ENCODE assay signal across 9 cellular contexts in the genomic region with DNA sequence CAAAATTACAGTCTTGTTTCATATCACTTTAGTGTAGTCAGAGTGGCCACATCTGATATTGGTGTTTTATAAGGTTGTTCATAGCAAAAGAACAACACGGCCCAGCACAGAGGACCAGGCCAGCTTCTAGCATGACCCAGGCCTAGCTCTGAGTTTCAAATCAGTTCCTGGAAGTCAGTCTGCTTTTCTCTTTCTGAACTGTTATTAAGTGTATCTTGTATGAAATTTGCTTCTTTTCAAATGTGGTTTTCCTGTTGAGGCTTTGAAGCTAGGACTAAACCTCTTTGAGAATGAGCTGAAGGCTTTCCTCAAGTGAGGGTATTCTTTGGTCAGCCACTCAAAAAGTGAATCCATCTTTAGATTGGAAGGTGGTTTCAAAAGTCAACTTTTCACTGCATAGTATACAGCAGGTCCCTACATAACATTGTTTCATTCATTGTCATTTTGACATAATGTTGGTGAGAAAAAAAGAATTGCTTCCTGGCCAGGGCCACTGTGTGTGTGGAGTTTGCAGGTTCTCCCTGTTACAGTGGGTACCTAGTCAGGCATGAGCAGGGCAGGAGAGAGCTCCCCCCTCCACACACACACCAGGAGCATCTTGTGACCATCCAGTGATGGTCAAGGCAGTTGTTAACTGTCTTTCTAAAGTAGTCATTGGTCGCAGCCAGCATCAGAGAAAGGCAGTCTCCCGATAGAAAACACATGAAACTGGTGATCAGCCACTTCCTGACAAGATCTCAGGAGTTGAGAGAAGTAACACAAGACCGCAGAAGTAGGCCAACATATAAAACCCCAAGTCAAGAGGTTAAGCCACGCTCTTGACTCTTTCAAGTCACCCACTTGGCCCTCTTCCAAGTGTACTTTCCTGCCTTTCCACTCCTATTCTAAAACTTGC. TPM values are rescaled to one million over a fixed set of nuclear protein-coding genes. Genes with fewer than 3 reads are reported as not detected.
DNase-seq lines count a peak whose midpoint lies in the region; ATAC-seq, FAIRE-seq and TF ChIP-seq lines count a peak whose summit lies in the region.
"Had no signal": no experiment of that assay in that cellular context is flagged by ENCODE, and none has a peak within 500 bp of the region (broad histone marks: within the 10 kb centered on the region; RNA-seq: fewer than 3 reads in every experiment).

No MANE protein-coding gene starts in this region.

- H2BK120ac ChIP-seq in neuronal stem cell (ENCODE audit: low read depth, low read length), result no peak overlapping the region

- no peak overlapping the region for H3K23ac ChIP-seq in neuronal stem cell (ENCODE audit: low read depth, low read length, poor library complexity)

- no peak overlapping the region for H3K4ac ChIP-seq in neuronal stem cell (ENCODE audit: low read length)

- H2AK5ac ChIP-seq in neuronal stem cell (ENCODE audit: low read depth, low read length), result no peak overlapping the region

- DNase-seq in GM19239 (ENCODE audit: insufficient read length, low spot score) (no peak), neuronal stem cell (ENCODE audit: low spot score) (no peak), chondrocyte (ENCODE audit: low spot score) (no peak), left lobe of liver (ENCODE audit: low spot score) (no peak), NCI-H1092 (lab: John Stamatoyannopoulos, UW) (no peak)
- peak; percentile 60 for DNase-seq in activated CD4-positive, alpha-beta memory T cell treated with anti-CD3 and anti-CD28 coated beads, Interleukin-2, amount 10 ng/mL, durations not matched to agents 7 days and 5 days
- DNase-seq: trophoblast cell had no signal

- H3K4me1 ChIP-seq in neuronal stem cell (ENCODE audit: control insufficient read depth in 2 of 2, insufficient read depth in 1 of 2, low read depth in 1 of 2, low read length in 2 of 2), result peaks cover 1 to 2% of the 10 kb centered on the region in 2 donors

- H3K9me3 Mint-ChIP-seq in activated CD4-positive, alpha-beta memory T cell treated with anti-CD3 and anti-CD28 coated beads, Interleukin-2, amount 10 ng/mL, durations not matched to agents 7 days and 5 days, result no peaks in the 10 kb centered on the region
- no peaks in the 10 kb centered on the region for H3K9me3 Mint-ChIP-seq in chondrocyte (ENCODE audit: low read depth)

- peaks cover 0 to 11% of the 10 kb centered on the region in 2 donors for H3K36me3 ChIP-seq in neuronal stem cell (replicated peaks in 1 of 2; ENCODE audit: control insufficient read depth in 2 of 2, insufficient read depth in 2 of 2, low read length in 2 of 2)

- H3K4me1 Mint-ChIP-seq in activated CD4-positive, alpha-beta memory T cell treated with anti-CD3 and anti-CD28 coated beads, Interleukin-2, amount 10 ng/mL, durations not matched to agents 7 days and 5 days, result peaks cover 66% of the 10 kb centered on the region
- peaks cover 7% of the 10 kb centered on the region for H3K4me1 Mint-ChIP-seq in chondrocyte (ENCODE audit: low read depth)

- H2BK12ac ChIP-seq in neuronal stem cell (ENCODE audit: low read length), result no peak overlapping the region

- no peak overlapping the region for H3K18ac ChIP-seq in neuronal stem cell (ENCODE audit: low read length)

- peaks cover 0 to 2% of the 10 kb centered on the region in 2 donors for H3K9me3 ChIP-seq in neuronal stem cell (replicated peaks in 1 of 2; ENCODE audit: control insufficient read depth in 2 of 2, insufficient read depth in 1 of 2, low read depth in 1 of 2, low read length in 2 of 2)

- no peaks in the 10 kb centered on the region for H3K27me3 ChIP-seq in neuronal stem cell (ENCODE audit: control insufficient read depth in 3 of 3, insufficient read depth in 3 of 3, low read depth in 1 of 3, low read length in 3 of 3)

- H4K91ac ChIP-seq in neuronal stem cell (ENCODE audit: low read depth, low read length, poor library complexity), result no peak overlapping the region

- H3K79me1 ChIP-seq in neuronal stem cell (ENCODE audit: low read depth, low read length), result no peaks in the 10 kb centered on the region

- CTCF ChIA-PET in activated CD4-positive, alpha-beta memory T cell treated with anti-CD3 and anti-CD28 coated beads, Interleukin-2, amount 10 ng/mL, durations not matched to agents 7 days and 5 days (lab: Charles Lee), result interaction anchor here (1.2 to 1.8 kb wide), 3 partner anchors 7 to 39 kb away, joined by 4 to 20 read pairs (median 5); partner anchors contain the start of gene ACAA2

- no peak for TF ChIP-seq CTCF in chondrocyte (IDR thresholded peaks at IDR 0.05)

- H3K9ac ChIP-seq in neuronal stem cell (ENCODE audit: low read depth, low read length, poor library complexity), result no peak overlapping the region

- H3K27me3 Mint-ChIP-seq in activated CD4-positive, alpha-beta memory T cell treated with anti-CD3 and anti-CD28 coated beads, Interleukin-2, amount 10 ng/mL, durations not matched to agents 7 days and 5 days, result no peaks in the 10 kb centered on the region
- no peaks in the 10 kb centered on the region for H3K27me3 Mint-ChIP-seq in chondrocyte (ENCODE audit: low read depth)

- peak overlapping the region; percentile 93 for H3K27ac Mint-ChIP-seq in activated CD4-positive, alpha-beta memory T cell treated with anti-CD3 and anti-CD28 coated beads, Interleukin-2, amount 10 ng/mL, durations not matched to agents 7 days and 5 days
- H3K27ac Mint-ChIP-seq in chondrocyte (ENCODE audit: unreplicated experiment), result no peak overlapping the region

- H3K4me3 ChIP-seq in neuronal stem cell (ENCODE audit: low read length in 2 of 2), result no peak overlapping the region

- ATAC-seq in HG03571 (IDR thresholded peaks at IDR 0.05; ENCODE audit: unreplicated experiment) (peak; percentile 77), HG02763 (IDR thresholded peaks at IDR 0.05; ENCODE audit: unreplicated experiment) (no peak), left lobe of liver (no peak)

- peak; percentile 84 for FAIRE-seq in GM19239 (lab: Jason Lieb, UNC)

- H3K4me2 ChIP-seq in neuronal stem cell (ENCODE audit: insufficient read depth, low read length, poor library complexity, severe bottlenecking), result no peak overlapping the region

- H3K36me3 Mint-ChIP-seq in activated CD4-positive, alpha-beta memory T cell treated with anti-CD3 and anti-CD28 coated beads, Interleukin-2, amount 10 ng/mL, durations not matched to agents 7 days and 5 days (ENCODE audit: low read depth), result peaks cover 57% of the 10 kb centered on the region
- peaks cover 6% of the 10 kb centered on the region for H3K36me3 Mint-ChIP-seq in chondrocyte (ENCODE audit: low read depth)

- no peak overlapping the region for H3K27ac ChIP-seq in neuronal stem cell (replicated peaks; ENCODE audit: low read length)

- H3K14ac ChIP-seq in neuronal stem cell (ENCODE audit: low read length), result peak overlapping the region; percentile 58

- POLR2A ChIA-PET in activated CD4-positive, alpha-beta memory T cell treated with anti-CD3 and anti-CD28 coated beads, Interleukin-2, amount 10 ng/mL, durations not matched to agents 7 days and 5 days (lab: Charles Lee), result interaction anchor here (0.9 to 1.6 kb wide), 12 partner anchors 10 to 1889 kb away, joined by 3 to 8 read pairs (median 3); partner anchors contain the start of gene C18orf32

- no CpG with 5 or more reads among the region's 5 CpGs for WGBS in neuronal stem cell (ENCODE audit: extremely low coverage in 2 of 2, insufficient read length in 2 of 2, insufficient replicate concordance in 1 of 2), 2 donors

- peak overlapping the region; percentile 60 for H3K4me3 Mint-ChIP-seq in activated CD4-positive, alpha-beta memory T cell treated with anti-CD3 and anti-CD28 coated beads, Interleukin-2, amount 10 ng/mL, durations not matched to agents 7 days and 5 days
- no peak overlapping the region for H3K4me3 Mint-ChIP-seq in chondrocyte (ENCODE audit: unreplicated experiment)

- H4K8ac ChIP-seq in neuronal stem cell (ENCODE audit: low read depth, low read length), result no peak overlapping the region

- no peak overlapping the region for H2BK5ac ChIP-seq in neuronal stem cell (ENCODE audit: low read length)

- H2AFZ ChIP-seq in neuronal stem cell (ENCODE audit: low read length), result no peak overlapping the region

- H2BK15ac ChIP-seq in neuronal stem cell (ENCODE audit: low read length), result no peak overlapping the region

RNA-seq across cellular contexts. Expression of gene ACAA2, which starts 6.7 kb away (rescaled TPM):
- 10 to 100 TPM; 86.8 to 93.1 TPM for total RNA-seq in activated CD4-positive, alpha-beta memory T cell treated with anti-CD3 and anti-CD28 coated beads, Interleukin-2, amount 10 ng/mL, durations not matched to agents 7 days and 5 days
- polyA plus RNA-seq in neuronal stem cell (2013, experiment 1 of 2), result 32.3 TPM
- polyA plus RNA-seq in neuronal stem cell (2013, experiment 2 of 2), result 32.1 TPM
- total RNA-seq in chondrocyte (55.5 to 70.1 TPM (median 60.3 TPM) in 3 replicates), left lobe of liver (572 TPM)
